ENCODE assay signal across 19 cellular contexts in genomic region chr13:40973409-40973808, GRCh38. TPM values are rescaled to one million over a fixed set of nuclear protein-coding genes. Genes with fewer than 3 reads are reported as not detected.
A peak's percentile ranks its signal among the peaks of the same experiment; 100 is the strongest.
DNase-seq lines count a peak whose midpoint lies in the region; ATAC-seq, FAIRE-seq and TF ChIP-seq lines count a peak whose summit lies in the region.
"Had no signal": no experiment of that assay in that cellular context is flagged by ENCODE, and none has a peak within 500 bp of the region (broad histone marks: within the 10 kb centered on the region; RNA-seq: fewer than 3 reads in every experiment).

No MANE protein-coding gene starts in this region.

- no peak for TF ChIP-seq CTCF in pancreas (IDR thresholded peaks at IDR 0.05)

- intact Hi-C loops in activated CD4-positive, alpha-beta T cell treated with anti-CD3 and anti-CD28 coated beads for 36 hours (cut with DNase I, micrococcal nuclease): loop anchor here in 1 of 2 experiments (10.0 kb wide), 1 partner anchor 359 kb away; no protein-coding TSS in a partner anchor
- intact Hi-C loops in pancreas (cut with DNase I): no loop called here

- no peak for ATAC-seq in activated CD4-positive, alpha-beta T cell treated with anti-CD3 and anti-CD28 coated beads for 36 hours
- no peak for ATAC-seq in pancreas
- no peak for ATAC-seq in GM21619 (IDR thresholded peaks at IDR 0.05; ENCODE audit: unreplicated experiment)
- ATAC-seq: Panc1, sciatic nerve had no signal

- no peaks in the 10 kb centered on the region for H3K27me3 ChIP-seq in pancreas

- FAIRE-seq in pancreas (lab: Jason Lieb, UNC): peak; percentile 61

- DNase-seq in activated CD4-positive, alpha-beta T cell treated with anti-CD3 and anti-CD28 coated beads for 36 hours: no peak
- no peak for DNase-seq in activated CD4-positive, alpha-beta T cell treated with anti-CD3 and anti-CD28 coated beads, Interleukin-2, amount 50 U/mL, for 48 hours
- DNase-seq in pancreas (no peak), caudate nucleus (lab: John Stamatoyannopoulos, UW) (no peak), NCI-H1694 treated with DMSO at 0.1 percent for 48 hours (lab: John Stamatoyannopoulos, UW) (no peak)
- DNase-seq: activated CD8-positive, alpha-beta memory T cell treated with anti-CD3 and anti-CD28 coated beads, Interleukin-2, amount 50 U/mL, for 48 hours; aorta; erythroblast; HCEC 1CT; NCI-H2107; NCI-H69; trophoblast cell had no signal

- H3K36me3 Mint-ChIP-seq in activated CD4-positive, alpha-beta T cell treated with anti-CD3 and anti-CD28 coated beads for 36 hours (ENCODE audit: low read depth): peaks cover 21% of the 10 kb centered on the region
- peaks cover 4% of the 10 kb centered on the region for H3K36me3 Mint-ChIP-seq in IgD-negative memory B cell
- peaks cover 4% of the 10 kb centered on the region for H3K36me3 Mint-ChIP-seq in activated naive CD8-positive, alpha-beta T cell

- CTCF ChIA-PET in activated CD4-positive, alpha-beta T cell treated with anti-CD3 and anti-CD28 coated beads for 36 hours (lab: Charles Lee): interaction anchor here (0.7 to 4.1 kb wide), 21 partner anchors 8 to 159 kb away, joined by 3 to 29 read pairs (median 7); partner anchors contain the start of gene ELF1

- H3K4me1 Mint-ChIP-seq in activated CD4-positive, alpha-beta T cell treated with anti-CD3 and anti-CD28 coated beads for 36 hours: peaks cover 96% of the 10 kb centered on the region
- H3K4me1 Mint-ChIP-seq in IgD-negative memory B cell: peaks cover 75 to 82% (median 80%) of the 10 kb centered on the region in 3 donors
- H3K4me1 Mint-ChIP-seq in activated naive CD8-positive, alpha-beta T cell (ENCODE audit: low read depth): peaks cover 98% of the 10 kb centered on the region

- no peaks in the 10 kb centered on the region for H3K36me3 ChIP-seq in pancreas

- peak overlapping the region; percentile 67 for H3K27ac Mint-ChIP-seq in activated CD4-positive, alpha-beta T cell treated with anti-CD3 and anti-CD28 coated beads for 36 hours
- peak overlapping the region in 1 of 3 donors; percentile 81 for H3K27ac Mint-ChIP-seq in IgD-negative memory B cell
- H3K27ac Mint-ChIP-seq in activated naive CD8-positive, alpha-beta T cell: peak overlapping the region; percentile 87

- peaks cover 39 to 79% (median 71%) of the 10 kb centered on the region in 3 donors for H3K4me1 ChIP-seq in pancreas

- peak overlapping the region; percentile 26 for H3K4me3 Mint-ChIP-seq in activated CD4-positive, alpha-beta T cell treated with anti-CD3 and anti-CD28 coated beads for 36 hours
- peak overlapping the region; percentile 7 to 87 (median 50) for H3K4me3 Mint-ChIP-seq in IgD-negative memory B cell
- H3K4me3 Mint-ChIP-seq in activated naive CD8-positive, alpha-beta T cell: peak overlapping the region; percentile 61

- WGBS in pancreas, 2 donors: 38 to 44% methylated on average over 1 of the region's 1 CpG

- H3K27me3 Mint-ChIP-seq in activated CD4-positive, alpha-beta T cell treated with anti-CD3 and anti-CD28 coated beads for 36 hours: no peaks in the 10 kb centered on the region
- H3K27me3 Mint-ChIP-seq in IgD-negative memory B cell: no peaks in the 10 kb centered on the region
- H3K27me3 Mint-ChIP-seq in activated naive CD8-positive, alpha-beta T cell: no peaks in the 10 kb centered on the region

- H3K27ac ChIP-seq in pancreas (no peak overlapping the region), caudate nucleus (ENCODE audit: low read depth, low read length) (no peak overlapping the region)
- H3K27ac ChIP-seq: SK-N-MC had no signal

- POLR2A ChIA-PET in activated CD4-positive, alpha-beta T cell treated with anti-CD3 and anti-CD28 coated beads for 36 hours (lab: Charles Lee): no interaction called here

- no peak overlapping the region for H3K4me3 ChIP-seq in pancreas
- H3K4me3 ChIP-seq: lung, SK-N-MC had no signal

- no peaks in the 10 kb centered on the region for H3K9me3 Mint-ChIP-seq in activated CD4-positive, alpha-beta T cell treated with anti-CD3 and anti-CD28 coated beads for 36 hours (ENCODE audit: low read depth)
- no peaks in the 10 kb centered on the region for H3K9me3 Mint-ChIP-seq in IgD-negative memory B cell
- no peaks in the 10 kb centered on the region for H3K9me3 Mint-ChIP-seq in activated naive CD8-positive, alpha-beta T cell (ENCODE audit: low read depth)

- H3K9me3 ChIP-seq in pancreas: no peaks in the 10 kb centered on the region

RNA-seq across cellular contexts. Expression of gene ELF1, which starts 45.7 kb away (rescaled TPM):
- total RNA-seq in activated CD4-positive, alpha-beta T cell treated with anti-CD3 and anti-CD28 coated beads for 36 hours: 10 to 100 TPM; 75.2 to 87.0 TPM
- polyA plus RNA-seq in IgD-negative memory B cell (148 TPM), pancreas (10 to 100 TPM in 1 of 2 donors, 1 to 10 TPM in 1; 9.4 to 18.5 TPM)
- 10 to 100 TPM; 31.6 to 61.6 (median 40.6) TPM for total RNA-seq in pancreas
